In the genomic region with DNA sequence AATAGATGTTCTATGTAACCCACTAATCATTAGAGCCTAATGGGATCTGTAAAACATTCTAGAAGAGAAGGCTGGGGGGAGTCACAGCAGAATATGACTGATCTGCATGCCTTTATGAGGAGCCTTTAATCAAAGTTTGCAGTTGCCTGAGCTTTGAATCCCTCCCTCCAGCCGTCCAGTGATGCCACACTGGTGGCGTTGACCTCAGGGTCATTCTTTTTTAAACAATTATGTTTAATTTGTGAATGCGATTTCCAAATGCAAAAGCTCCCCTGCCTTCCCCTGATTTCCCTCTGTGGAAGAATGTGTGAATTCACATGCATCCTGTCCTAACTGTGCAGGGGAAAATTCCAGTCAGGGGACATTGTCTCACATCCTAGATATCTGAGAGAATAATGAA, we compare ENCODE assay signal across 36 cellular contexts.
"Had no signal": no experiment of that assay in that cellular context is flagged by ENCODE, and none has a peak within 500 bp of the region (broad histone marks: within the 10 kb centered on the region; RNA-seq: fewer than 3 reads in every experiment).

No MANE protein-coding gene starts in this region.

- H3K36me3 ChIP-seq: ascending aorta, brain microvascular endothelial cell, esophagus squamous epithelium, gastroesophageal sphincter, heart right ventricle, WERI-Rb-1 had no signal

- H3K4me1 Mint-ChIP-seq: activated B cell treated with CpG ODN at 0.5 μM for 24 hours; central memory CD8-positive, alpha-beta T cell; T-helper 17 cell had no signal

- H3K4me1 ChIP-seq: ascending aorta, esophagus squamous epithelium, gastroesophageal sphincter, heart right ventricle had no signal

- H3K27ac ChIP-seq: ascending aorta, brain microvascular endothelial cell, coronary artery, dorsolateral prefrontal cortex, epithelial cell of prostate, esophagus squamous epithelium, gastroesophageal sphincter, heart right ventricle, WERI-Rb-1 had no signal

- ATAC-seq: activated CD4-positive, CD25-positive, alpha-beta regulatory T cell treated with anti-CD3 and anti-CD28 coated beads, Interleukin-2, amount 50 U/mL, for 24 hours; activated CD8-positive, alpha-beta T cell treated with anti-CD3 and anti-CD28 coated beads for 36 hours; activated naive CD4-positive, alpha-beta T cell treated with anti-CD3 and anti-CD28 coated beads, Interleukin-2, amount 50 U/mL, for 72 hours; effector memory CD8-positive, alpha-beta T cell; gastroesophageal sphincter; heart right ventricle; T-helper 17 cell had no signal

- FAIRE-seq: bronchial epithelial cell, endometrium, endothelial cell of umbilical vein had no signal

- H3K27me3 Mint-ChIP-seq: activated B cell treated with CpG ODN at 0.5 μM for 24 hours; activated CD8-positive, alpha-beta T cell treated with anti-CD3 and anti-CD28 coated beads for 36 hours; activated naive CD4-positive, alpha-beta T cell treated with anti-CD3 and anti-CD28 coated beads, Interleukin-2, amount 10 ng/mL, durations not matched to agents 7 days and 5 days; activated naive CD8-positive, alpha-beta T cell treated with anti-CD3 and anti-CD28 coated beads, Interleukin-2, amount 10 ng/mL, durations not matched to agents 7 days and 5 days; central memory CD8-positive, alpha-beta T cell; dendritic cell treated with granulocyte-macrophage colony-stimulating factor and Interleukin-4, amounts not matched to agents 40 ng/mL and 50 ng/mL, for 4 days; T-helper 17 cell had no signal

- H3K9me3 Mint-ChIP-seq: activated B cell treated with CpG ODN at 0.5 μM for 24 hours; activated CD8-positive, alpha-beta T cell treated with anti-CD3 and anti-CD28 coated beads for 36 hours; activated naive CD4-positive, alpha-beta T cell treated with anti-CD3 and anti-CD28 coated beads, Interleukin-2, amount 10 ng/mL, durations not matched to agents 7 days and 5 days; activated naive CD4-positive, alpha-beta T cell treated with anti-CD3 and anti-CD28 coated beads, Interleukin-2, amount 50 U/mL, for 72 hours; activated naive CD8-positive, alpha-beta T cell treated with anti-CD3 and anti-CD28 coated beads, Interleukin-2, amount 10 ng/mL, durations not matched to agents 7 days and 5 days; activated T-helper 1 cell treated with anti-CD3 and anti-CD28 coated beads, Interleukin-12 subunit alpha, Interleukin-12 subunit beta, Interleukin-2, Interleukin-4 antibody, amounts not matched to agents 30 ng/mL and 10 ng/mL and 1 ng/mL, durations not matched to agents 14 hours and 24 hours and 36 hours; activated T-helper 2 cell treated with anti-CD3 and anti-CD28 coated beads, Interferon-gamma antibody, Interleukin-2, Interleukin-4, amounts not matched to agents 10 μg/mL and 5 μg/mL and 100 μg/mL, durations not matched to agents 14 hours and 24 hours and 36 hours; central memory CD8-positive, alpha-beta T cell; dendritic cell treated with granulocyte-macrophage colony-stimulating factor and Interleukin-4, amounts not matched to agents 40 ng/mL and 50 ng/mL, for 4 days; effector memory CD8-positive, alpha-beta T cell; T-helper 2 cell treated with Interferon-gamma antibody and Interleukin-4, amounts not matched to agents 5 μg/mL and 100 μg/mL, for 36 hours had no signal

- H3K4me3 Mint-ChIP-seq: activated B cell treated with CpG ODN at 0.5 μM for 24 hours; activated CD8-positive, alpha-beta T cell treated with anti-CD3 and anti-CD28 coated beads for 36 hours; activated naive CD4-positive, alpha-beta T cell treated with anti-CD3 and anti-CD28 coated beads, Interleukin-2, amount 10 ng/mL, durations not matched to agents 7 days and 5 days; activated naive CD8-positive, alpha-beta T cell treated with anti-CD3 and anti-CD28 coated beads, Interleukin-2, amount 10 ng/mL, durations not matched to agents 7 days and 5 days; activated T-helper 1 cell treated with anti-CD3 and anti-CD28 coated beads, Interleukin-12 subunit alpha, Interleukin-12 subunit beta, Interleukin-2, Interleukin-4 antibody, amounts not matched to agents 30 ng/mL and 10 ng/mL and 1 ng/mL, durations not matched to agents 14 hours and 24 hours and 36 hours; central memory CD8-positive, alpha-beta T cell; dendritic cell treated with granulocyte-macrophage colony-stimulating factor and Interleukin-4, amounts not matched to agents 40 ng/mL and 50 ng/mL, for 4 days; effector memory CD8-positive, alpha-beta T cell; T-helper 17 cell; T-helper 2 cell treated with Interferon-gamma antibody and Interleukin-4, amounts not matched to agents 5 μg/mL and 100 μg/mL, for 36 hours had no signal

- H3K9me3 ChIP-seq: ascending aorta, esophagus squamous epithelium, gastroesophageal sphincter, heart right ventricle had no signal

- H3K36me3 Mint-ChIP-seq: activated naive CD4-positive, alpha-beta T cell treated with anti-CD3 and anti-CD28 coated beads, Interleukin-2, amount 10 ng/mL, durations not matched to agents 7 days and 5 days; activated naive CD4-positive, alpha-beta T cell treated with anti-CD3 and anti-CD28 coated beads, Interleukin-2, amount 50 U/mL, for 72 hours; activated naive CD8-positive, alpha-beta T cell treated with anti-CD3 and anti-CD28 coated beads, Interleukin-2, amount 10 ng/mL, durations not matched to agents 7 days and 5 days had no signal

- H3K27ac Mint-ChIP-seq: activated B cell treated with CpG ODN at 0.5 μM for 24 hours; activated CD8-positive, alpha-beta T cell treated with anti-CD3 and anti-CD28 coated beads for 36 hours; activated naive CD4-positive, alpha-beta T cell treated with anti-CD3 and anti-CD28 coated beads, Interleukin-2, amount 10 ng/mL, durations not matched to agents 7 days and 5 days; activated naive CD4-positive, alpha-beta T cell treated with anti-CD3 and anti-CD28 coated beads, Interleukin-2, amount 50 U/mL, for 72 hours; activated naive CD8-positive, alpha-beta T cell treated with anti-CD3 and anti-CD28 coated beads, Interleukin-2, amount 10 ng/mL, durations not matched to agents 7 days and 5 days; activated T-helper 1 cell treated with anti-CD3 and anti-CD28 coated beads, Interleukin-12 subunit alpha, Interleukin-12 subunit beta, Interleukin-2, Interleukin-4 antibody, amounts not matched to agents 30 ng/mL and 10 ng/mL and 1 ng/mL, durations not matched to agents 14 hours and 24 hours and 36 hours; activated T-helper 2 cell treated with anti-CD3 and anti-CD28 coated beads, Interferon-gamma antibody, Interleukin-2, Interleukin-4, amounts not matched to agents 10 μg/mL and 5 μg/mL and 100 μg/mL, durations not matched to agents 14 hours and 24 hours and 36 hours; dendritic cell treated with granulocyte-macrophage colony-stimulating factor and Interleukin-4, amounts not matched to agents 40 ng/mL and 50 ng/mL, for 4 days; effector memory CD8-positive, alpha-beta T cell; T-helper 17 cell; T-helper 2 cell treated with Interferon-gamma antibody and Interleukin-4, amounts not matched to agents 5 μg/mL and 100 μg/mL, for 36 hours had no signal

- DNase-seq: activated B cell treated with CpG ODN at 0.5 μM for 24 hours; activated CD4-positive, alpha-beta T cell treated with anti-CD3 and anti-CD28 coated beads for 48 hours; activated CD4-positive, alpha-beta T cell treated with anti-CD3 and anti-CD28 coated beads, Interleukin-2, amount 50 U/mL, for 1 hour; activated CD4-positive, alpha-beta T cell treated with anti-CD3 and anti-CD28 coated beads, Interleukin-2, amount 50 U/mL, for 48 hours; activated CD8-positive, alpha-beta memory T cell treated with anti-CD3 and anti-CD28 coated beads for 24 hours; activated CD8-positive, alpha-beta T cell treated with anti-CD3 and anti-CD28 coated beads for 36 hours; activated effector memory CD4-positive, alpha-beta T cell treated with anti-CD3 and anti-CD28 coated beads, Interleukin-2, amount 50 U/mL, for 16 hours; activated naive CD4-positive, alpha-beta T cell; activated naive CD4-positive, alpha-beta T cell treated with anti-CD3 and anti-CD28 coated beads, Interleukin-2, amount 10 ng/mL, durations not matched to agents 7 days and 5 days; activated naive CD8-positive, alpha-beta T cell treated with anti-CD3 and anti-CD28 coated beads, Interleukin-2, amount 10 ng/mL, durations not matched to agents 7 days and 5 days; activated T-cell treated with anti-CD3 and anti-CD28 coated beads, Interleukin-2, amount 50 U/mL, for 48 hours; brain microvascular endothelial cell; dorsolateral prefrontal cortex; effector CD4-positive, alpha-beta T cell; effector memory CD8-positive, alpha-beta T cell; esophagus squamous epithelium; foreskin melanocyte; heart right ventricle; T-helper 1 cell; T-helper 17 cell; T1000; WERI-Rb-1 had no signal

- H3K27me3 ChIP-seq: ascending aorta, brain microvascular endothelial cell, esophagus squamous epithelium, gastroesophageal sphincter had no signal

- H3K4me3 ChIP-seq: ascending aorta, coronary artery, dorsolateral prefrontal cortex, esophagus squamous epithelium, gastroesophageal sphincter, heart right ventricle had no signal
